ENCODE assay signal across 8 cellular contexts in the genomic region with DNA sequence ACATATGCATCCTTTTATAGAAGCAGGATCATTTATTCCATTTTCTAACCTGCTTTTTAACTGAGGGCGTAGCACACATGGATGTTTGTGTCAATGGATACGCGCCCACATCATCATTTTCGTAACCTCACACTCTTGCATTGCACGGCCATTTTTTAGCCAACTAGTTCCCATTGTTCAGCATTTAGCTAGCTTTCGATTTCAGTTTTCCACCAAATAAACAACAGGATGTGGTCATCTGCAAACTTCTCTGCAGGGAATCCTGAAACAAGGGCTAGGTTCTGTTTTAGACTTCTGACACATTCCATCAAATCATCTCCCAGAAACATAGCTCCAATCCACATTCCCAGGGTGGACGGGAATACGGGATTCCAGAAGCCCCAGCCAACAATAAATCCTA. TPM values are rescaled to one million over a fixed set of nuclear protein-coding genes. Genes with fewer than 3 reads are reported as not detected.
DNase-seq lines count a peak whose midpoint lies in the region; TF ChIP-seq lines count a peak whose summit lies in the region.

No MANE protein-coding gene starts in this region.

- peak overlapping the region; percentile 68 for H3K27ac Mint-ChIP-seq in activated naive CD4-positive, alpha-beta T cell treated with anti-CD3 and anti-CD28 coated beads, Interleukin-2, amount 50 U/mL, for 24 hours
- peak overlapping the region; percentile 76 for H3K27ac Mint-ChIP-seq in activated T-helper 1 cell treated with anti-CD3 and anti-CD28 coated beads, Interleukin-12 subunit alpha, Interleukin-12 subunit beta, Interleukin-2, Interleukin-4 antibody, amounts not matched to agents 30 ng/mL and 10 ng/mL and 1 ng/mL, durations not matched to agents 14 hours and 24 hours and 36 hours
- H3K27ac Mint-ChIP-seq in immature natural killer cell (peak overlapping the region; percentile 89 to 95 (median 92)), type B pancreatic cell (peak overlapping the region; percentile 52)

- H3K27me3 Mint-ChIP-seq in activated naive CD4-positive, alpha-beta T cell treated with anti-CD3 and anti-CD28 coated beads, Interleukin-2, amount 50 U/mL, for 24 hours, result no peaks in the 10 kb centered on the region
- H3K27me3 Mint-ChIP-seq in activated T-helper 1 cell treated with anti-CD3 and anti-CD28 coated beads, Interleukin-12 subunit alpha, Interleukin-12 subunit beta, Interleukin-2, Interleukin-4 antibody, amounts not matched to agents 30 ng/mL and 10 ng/mL and 1 ng/mL, durations not matched to agents 14 hours and 24 hours and 36 hours (ENCODE audit: insufficient read depth), result peaks cover 9% of the 10 kb centered on the region
- H3K27me3 Mint-ChIP-seq in immature natural killer cell (ENCODE audit: low read depth in 3 of 3) (peaks cover 3 to 6% (median 4%) of the 10 kb centered on the region in 3 donors), type B pancreatic cell (no peaks in the 10 kb centered on the region)

- H3K36me3 Mint-ChIP-seq in activated naive CD4-positive, alpha-beta T cell treated with anti-CD3 and anti-CD28 coated beads, Interleukin-2, amount 50 U/mL, for 24 hours, result no peaks in the 10 kb centered on the region
- peaks cover 5% of the 10 kb centered on the region for H3K36me3 Mint-ChIP-seq in activated T-helper 1 cell treated with anti-CD3 and anti-CD28 coated beads, Interleukin-12 subunit alpha, Interleukin-12 subunit beta, Interleukin-2, Interleukin-4 antibody, amounts not matched to agents 30 ng/mL and 10 ng/mL and 1 ng/mL, durations not matched to agents 14 hours and 24 hours and 36 hours (ENCODE audit: low read depth)
- H3K36me3 Mint-ChIP-seq in immature natural killer cell (peaks cover 0 to 8% (median 7%) of the 10 kb centered on the region in 3 donors), type B pancreatic cell (no peaks in the 10 kb centered on the region)

- no peak for DNase-seq in activated naive CD4-positive, alpha-beta T cell treated with anti-CD3 and anti-CD28 coated beads, Interleukin-2, amount 50 U/mL, for 16 hours
- peak; percentile 26 for DNase-seq in activated T-helper 1 cell treated with anti-CD3 and anti-CD28 coated beads, Interleukin-12 subunit alpha, Interleukin-12 subunit beta, Interleukin-2, Interleukin-4 antibody, amounts not matched to agents 30 ng/mL and 10 ng/mL and 1 ng/mL, durations not matched to agents 14 hours and 24 hours and 36 hours (ENCODE audit: low spot score)
- DNase-seq in immature natural killer cell, result peak; percentile 57 to 62 (median 59)
- DNase-seq in type B pancreatic cell (ENCODE audit: extremely low spot score, unreplicated experiment), result no peak
- DNase-seq in HuH-7.5 (ENCODE audit: low spot score), result no peak
- no peak for DNase-seq in HK-2 (ENCODE audit: unreplicated experiment)
- DNase-seq in NCI-H128 (lab: John Stamatoyannopoulos, UW; ENCODE audit: unreplicated experiment), result no peak

- intact Hi-C loops in activated T-helper 1 cell treated with anti-CD3 and anti-CD28 coated beads, Interleukin-12 subunit alpha, Interleukin-12 subunit beta, Interleukin-2, Interleukin-4 antibody, amounts not matched to agents 30 ng/mL and 10 ng/mL and 1 ng/mL, durations not matched to agents 14 hours and 24 hours and 36 hours (cut with micrococcal nuclease), result no loop called here

- H3K4me3 Mint-ChIP-seq in activated naive CD4-positive, alpha-beta T cell treated with anti-CD3 and anti-CD28 coated beads, Interleukin-2, amount 50 U/mL, for 24 hours, result peak overlapping the region; percentile 31
- H3K4me3 Mint-ChIP-seq in activated T-helper 1 cell treated with anti-CD3 and anti-CD28 coated beads, Interleukin-12 subunit alpha, Interleukin-12 subunit beta, Interleukin-2, Interleukin-4 antibody, amounts not matched to agents 30 ng/mL and 10 ng/mL and 1 ng/mL, durations not matched to agents 14 hours and 24 hours and 36 hours, result peak overlapping the region; percentile 32
- H3K4me3 Mint-ChIP-seq in immature natural killer cell (peak overlapping the region; percentile 74 to 90 (median 77)), type B pancreatic cell (no peak overlapping the region)

- H3K4me1 Mint-ChIP-seq in activated naive CD4-positive, alpha-beta T cell treated with anti-CD3 and anti-CD28 coated beads, Interleukin-2, amount 50 U/mL, for 24 hours, result peaks cover 20% of the 10 kb centered on the region
- H3K4me1 Mint-ChIP-seq in activated T-helper 1 cell treated with anti-CD3 and anti-CD28 coated beads, Interleukin-12 subunit alpha, Interleukin-12 subunit beta, Interleukin-2, Interleukin-4 antibody, amounts not matched to agents 30 ng/mL and 10 ng/mL and 1 ng/mL, durations not matched to agents 14 hours and 24 hours and 36 hours (ENCODE audit: low read depth), result peaks cover 30% of the 10 kb centered on the region
- H3K4me1 Mint-ChIP-seq in immature natural killer cell, result peaks cover 44 to 46% of the 10 kb centered on the region in 2 donors
- peaks cover 21% of the 10 kb centered on the region for H3K4me1 Mint-ChIP-seq in type B pancreatic cell (ENCODE audit: unreplicated experiment)

- TF ChIP-seq CTCF in type B pancreatic cell (conservative IDR thresholded peaks at IDR 0.05), result no peak

- no peaks in the 10 kb centered on the region for H3K9me3 Mint-ChIP-seq in activated naive CD4-positive, alpha-beta T cell treated with anti-CD3 and anti-CD28 coated beads, Interleukin-2, amount 50 U/mL, for 24 hours
- H3K9me3 Mint-ChIP-seq in activated T-helper 1 cell treated with anti-CD3 and anti-CD28 coated beads, Interleukin-12 subunit alpha, Interleukin-12 subunit beta, Interleukin-2, Interleukin-4 antibody, amounts not matched to agents 30 ng/mL and 10 ng/mL and 1 ng/mL, durations not matched to agents 14 hours and 24 hours and 36 hours, result no peaks in the 10 kb centered on the region
- H3K9me3 Mint-ChIP-seq in immature natural killer cell (no peaks in the 10 kb centered on the region), type B pancreatic cell (no peaks in the 10 kb centered on the region)

RNA-seq across cellular contexts. Expression of gene CYB561, which starts 6.4 kb away (rescaled TPM):
- 1.9 and 2.9 TPM in 2 replicates for total RNA-seq in activated T-helper 1 cell treated with anti-CD3 and anti-CD28 coated beads, Interleukin-12 subunit alpha, Interleukin-12 subunit beta, Interleukin-2, Interleukin-4 antibody, amounts not matched to agents 30 ng/mL and 10 ng/mL and 1 ng/mL, durations not matched to agents 14 hours and 24 hours and 36 hours
- polyA plus RNA-seq in immature natural killer cell, result 10 to 100 TPM; 13.7 to 22.4 (median 21.0) TPM
- 34.5 and 85.1 TPM in 2 replicates for total RNA-seq in type B pancreatic cell (ENCODE audit: low replicate concordance)

RNA-seq across cellular contexts. Expression of gene ACE, which starts 37.2 kb away (rescaled TPM):
- 0.36 and 0.59 TPM in 2 replicates for total RNA-seq in activated T-helper 1 cell treated with anti-CD3 and anti-CD28 coated beads, Interleukin-12 subunit alpha, Interleukin-12 subunit beta, Interleukin-2, Interleukin-4 antibody, amounts not matched to agents 30 ng/mL and 10 ng/mL and 1 ng/mL, durations not matched to agents 14 hours and 24 hours and 36 hours
- under 1 TPM in 1 of 3 donors, not detected in 2; 0.28 TPM for polyA plus RNA-seq in immature natural killer cell
- 3.6 and 9.1 TPM in 2 replicates for total RNA-seq in type B pancreatic cell (ENCODE audit: low replicate concordance)

Comparison
In these comparisons a context has a peak if more than half of its experiments do, and no peak if none do; other contexts are left out.
1. DNase-seq: peak in activated T-helper 1 cell treated with anti-CD3 and anti-CD28 coated beads, Interleukin-12 subunit alpha, Interleukin-12 subunit beta, Interleukin-2, Interleukin-4 antibody, amounts not matched to agents 30 ng/mL and 10 ng/mL and 1 ng/mL, durations not matched to agents 14 hours and 24 hours and 36 hours (single experiment) and immature natural killer cell (3 of 3); none in activated naive CD4-positive, alpha-beta T cell treated with anti-CD3 and anti-CD28 coated beads, Interleukin-2, amount 50 U/mL, for 16 hours (single experiment), type B pancreatic cell (single experiment), HuH-7.5 (single experiment), HK-2 (single experiment) and NCI-H128 (single experiment).
2. Peak in every context shown above with its lines, with median percentiles within 50 percentile points of each other: H3K27ac Mint-ChIP-seq.